In the genomic region with DNA sequence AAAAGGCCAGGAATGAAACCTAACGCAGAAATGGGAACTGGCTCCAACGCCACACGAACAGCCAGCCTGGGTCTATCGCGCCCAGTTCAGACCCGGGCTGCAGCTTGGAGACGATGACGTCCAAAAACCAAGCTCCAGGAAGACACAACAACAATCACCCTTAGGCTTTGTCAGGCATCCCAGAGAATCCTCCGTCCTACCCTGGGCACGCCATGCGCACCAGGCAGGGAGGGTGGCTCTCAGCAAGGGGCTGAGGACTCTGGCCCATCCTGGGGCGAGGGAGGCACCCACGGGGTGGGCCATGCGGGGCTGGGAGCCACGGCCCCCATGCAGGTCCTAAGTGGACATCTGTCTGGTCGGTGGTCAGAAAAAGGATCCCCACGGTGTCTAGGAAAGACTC, we compare ENCODE assay signal across 23 cellular contexts. TPM values are rescaled to one million over a fixed set of nuclear protein-coding genes. Genes with fewer than 3 reads are reported as not detected.
DNase-seq lines count a peak whose midpoint lies in the region; ATAC-seq, FAIRE-seq and TF ChIP-seq lines count a peak whose summit lies in the region.
"Had no signal": no experiment of that assay in that cellular context is flagged by ENCODE, and none has a peak within 500 bp of the region (broad histone marks: within the 10 kb centered on the region; RNA-seq: fewer than 3 reads in every experiment).

No MANE protein-coding gene starts in this region.

- peak overlapping the region; percentile 4 for H3K4me3 ChIP-seq in CD8-positive, alpha-beta T cell (ENCODE audit: low read depth, low read length)
- H3K4me3 ChIP-seq in K562 = no peak overlapping the region
- H3K4me3 ChIP-seq: hepatocyte, transverse colon had no signal

- H3K27ac ChIP-seq in CD8-positive, alpha-beta T cell (ENCODE audit: low read depth, low read length) = peak overlapping the region; percentile 4
- H3K27ac ChIP-seq in K562 (ENCODE audit: extremely low read depth, low read depth, low read length) = peak overlapping the region; percentile 22; the same call in 1 of the 3 replicates
- H3K27ac ChIP-seq: hepatocyte had no signal

- TF ChIP-seq POLR2A in K562 (conservative IDR thresholded peaks at IDR 0.05) = no peak

- peaks cover 17% of the 10 kb centered on the region for H3K9me3 Mint-ChIP-seq in activated CD4-positive, alpha-beta T cell treated with anti-CD3 and anti-CD28 coated beads, Interleukin-2, amount 10 ng/mL, durations not matched to agents 7 days and 5 days
- H3K9me3 Mint-ChIP-seq in CD8-positive, alpha-beta T cell = peaks cover 2% of the 10 kb centered on the region
- H3K9me3 Mint-ChIP-seq in natural killer cell = no peaks in the 10 kb centered on the region
- H3K9me3 Mint-ChIP-seq: memory B cell, nephron progenitor cell had no signal

- H3K27me3 Mint-ChIP-seq in activated CD4-positive, alpha-beta T cell treated with anti-CD3 and anti-CD28 coated beads, Interleukin-2, amount 10 ng/mL, durations not matched to agents 7 days and 5 days = no peaks in the 10 kb centered on the region
- H3K27me3 Mint-ChIP-seq in CD8-positive, alpha-beta T cell (ENCODE audit: low read depth) = no peaks in the 10 kb centered on the region
- H3K27me3 Mint-ChIP-seq in natural killer cell (ENCODE audit: low read depth in 2 of 2) = no peaks in the 10 kb centered on the region
- H3K27me3 Mint-ChIP-seq: memory B cell; stimulated activated naive B cell treated with anti-CD40 and anti-IgM and Interleukin-4, amounts not matched to agents 10 μg/mL and 1 μg/mL and 100 μg/mL, for 72 hours had no signal

- peaks cover 7% of the 10 kb centered on the region for H3K36me3 ChIP-seq in CD8-positive, alpha-beta T cell (ENCODE audit: insufficient read depth, low read length)
- H3K36me3 ChIP-seq in K562 (ENCODE audit: control insufficient read depth, insufficient read depth, low read length) = no peaks in the 10 kb centered on the region
- H3K36me3 ChIP-seq: transverse colon had no signal

- no peak for ATAC-seq in CD8-positive, alpha-beta T cell
- ATAC-seq in K562 (no peak), natural killer cell (no peak), HG02885 (IDR thresholded peaks at IDR 0.05; ENCODE audit: poor library complexity, unreplicated experiment) (no peak)
- ATAC-seq: stimulated activated naive B cell treated with anti-CD40 and anti-IgM and Interleukin-4, amounts not matched to agents 10 μg/mL and 1 μg/mL and 100 μg/mL, for 72 hours had no signal

- H3K9me1 ChIP-seq in K562 (ENCODE audit: control insufficient read depth, insufficient read depth, low read length) = no peaks in the 10 kb centered on the region

- TF ChIP-seq RAD21 in K562 (CRISPR knock-in tag; conservative IDR thresholded peaks at IDR 0.05 in 1 of 2, IDR thresholded peaks at IDR 0.05 in 1 of 2) = no peak

- 94% methylated on average over 3 of the region's 17 CpGs for WGBS in K562 (ENCODE audit: insufficient coverage, low coverage, missing lambda C conversion rate)

- no peak for TF ChIP-seq CTCF in CD8-positive, alpha-beta T cell (IDR thresholded peaks at IDR 0.05)
- TF ChIP-seq CTCF in K562 (IDR thresholded peaks at IDR 0.05 in 2 of 3, conservative IDR thresholded peaks at IDR 0.05 in 1 of 3; ENCODE audit: insufficient read depth in 2 of 3, low read depth in 1 of 3, low read length in 3 of 3) (no peak), natural killer cell (IDR thresholded peaks at IDR 0.05) (no peak)

- H3K27ac Mint-ChIP-seq in activated CD4-positive, alpha-beta T cell treated with anti-CD3 and anti-CD28 coated beads, Interleukin-2, amount 10 ng/mL, durations not matched to agents 7 days and 5 days = peak overlapping the region; percentile 68
- H3K27ac Mint-ChIP-seq in CD8-positive, alpha-beta T cell = peak overlapping the region; percentile 92
- H3K27ac Mint-ChIP-seq in natural killer cell = peak overlapping the region; percentile 91 to 92
- H3K27ac Mint-ChIP-seq: memory B cell; stimulated activated naive B cell treated with anti-CD40 and anti-IgM and Interleukin-4, amounts not matched to agents 10 μg/mL and 1 μg/mL and 100 μg/mL, for 72 hours had no signal

- POLR2A ChIA-PET in activated CD4-positive, alpha-beta T cell treated with anti-CD3 and anti-CD28 coated beads, Interleukin-2, amount 10 ng/mL, durations not matched to agents 7 days and 5 days (lab: Charles Lee) = no interaction called here
- POLR2A ChIA-PET in CD8-positive, alpha-beta T cell (lab: Charles Lee) = interaction anchor here (0.9 kb wide), 1 partner anchor 25 kb away, joined by 3 read pairs; no protein-coding TSS in a partner anchor
- POLR2A ChIA-PET in K562 (lab: Yijun Ruan, JAX) = interaction anchor here (0.7 kb wide), 1 partner anchor 9 kb away, joined by 4 read pairs; no protein-coding TSS in a partner anchor

- peak overlapping the region in 1 of 2 experiments; percentile 64; a peak in 1 of 4 replicates for H3K9ac ChIP-seq in K562 (ENCODE audit: insufficient read depth in 1 of 2, low read depth in 2 of 2, low read length in 2 of 2)

- peaks cover 76% of the 10 kb centered on the region for H3K79me2 ChIP-seq in K562 (ENCODE audit: control insufficient read depth, insufficient read depth, low read length)

- H4K20me1 ChIP-seq in K562 (replicated peaks; ENCODE audit: control insufficient read depth, insufficient read depth, low read length) = 0 out of 2 replicates have a peak, but pooled peaks cover 4% of the 10 kb centered on the region

- BruUV-seq in K562 (replicated peaks; lab: Mats Ljungman, UMichigan) = no TSS peak

- in situ Hi-C loops in K562 (cut with MboI) = no loop called here

- no peak overlapping the region for H2AFZ ChIP-seq in K562 (ENCODE audit: low read depth, low read length)
- H2AFZ ChIP-seq: hepatocyte had no signal

- TF ChIP-seq EP300 in K562 (IDR thresholded peaks at IDR 0.05; ENCODE audit: low read length) = no peak

- H3K4me3 Mint-ChIP-seq in activated CD4-positive, alpha-beta T cell treated with anti-CD3 and anti-CD28 coated beads, Interleukin-2, amount 10 ng/mL, durations not matched to agents 7 days and 5 days = no peak overlapping the region
- H3K4me3 Mint-ChIP-seq in CD8-positive, alpha-beta T cell = peak overlapping the region; percentile 35
- H3K4me3 Mint-ChIP-seq in natural killer cell = peak overlapping the region; percentile 71
- H3K4me3 Mint-ChIP-seq: memory B cell; nephron progenitor cell; stimulated activated naive B cell treated with anti-CD40 and anti-IgM and Interleukin-4, amounts not matched to agents 10 μg/mL and 1 μg/mL and 100 μg/mL, for 72 hours had no signal

- intact Hi-C loops in CD8-positive, alpha-beta T cell (cut with DNase I, micrococcal nuclease) = loop anchor here in 1 of 2 experiments (5.0 kb wide), 1 partner anchor 34 kb away; no protein-coding TSS in a partner anchor
- intact Hi-C loops in K562 (cut with micrococcal nuclease) (no loop called here), natural killer cell (cut with micrococcal nuclease) (no loop called here)

- peaks cover 77% of the 10 kb centered on the region for H3K4me1 Mint-ChIP-seq in activated CD4-positive, alpha-beta T cell treated with anti-CD3 and anti-CD28 coated beads, Interleukin-2, amount 10 ng/mL, durations not matched to agents 7 days and 5 days
- H3K4me1 Mint-ChIP-seq in CD8-positive, alpha-beta T cell (ENCODE audit: low read depth) = peaks cover 83% of the 10 kb centered on the region
- peaks cover 75 to 91% of the 10 kb centered on the region in 2 donors for H3K4me1 Mint-ChIP-seq in natural killer cell

- DNase-seq in activated CD4-positive, alpha-beta T cell treated with anti-CD3 and anti-CD28 coated beads, Interleukin-2, amount 10 ng/mL, durations not matched to agents 7 days and 5 days = no peak
- DNase-seq in activated CD4-positive, alpha-beta T cell treated with anti-CD3 and anti-CD28 coated beads, Interleukin-2, amount 50 U/mL, for 1 hour = no peak
- DNase-seq in CD8-positive, alpha-beta T cell = peak in 1 of 7 experiments; percentile 5
- no peak for DNase-seq in K562 (ENCODE audit: extremely low read depth in 1 of 4, low spot score in 3 of 4)
- no peak for DNase-seq in natural killer cell
- no peak for DNase-seq in DMS53 treated with DMSO at 0.1 percent for 48 hours (lab: John Stamatoyannopoulos, UW; ENCODE audit: unreplicated experiment)
- DNase-seq in SKM-1 treated with dmso at 0.1 percent for 144 hours (lab: John Stamatoyannopoulos, UW; ENCODE audit: unreplicated experiment) = no peak
- DNase-seq: activated CD8-positive, alpha-beta memory T cell treated with anti-CD3 and anti-CD28 coated beads for 24 hours; activated effector memory CD4-positive, alpha-beta T cell treated with anti-CD3 and anti-CD28 coated beads, Interleukin-2, amount 50 U/mL, for 16 hours; NCI-H1694; nephron progenitor cell; NK-92 treated with Interleukin-12 subunit alpha and Interleukin-12 subunit beta, amount 100 ng/mL, for 24 hours; stimulated activated naive B cell treated with anti-CD40 and anti-IgM and Interleukin-4, amounts not matched to agents 10 μg/mL and 1 μg/mL and 100 μg/mL, for 72 hours; SW 1271; transverse colon had no signal

- H3K9me3 ChIP-seq in CD8-positive, alpha-beta T cell (ENCODE audit: low read length) = no peaks in the 10 kb centered on the region
- H3K9me3 ChIP-seq in K562 (replicated peaks; ENCODE audit: control insufficient read depth, insufficient read depth, low read depth, low read length) = no peaks in the 10 kb centered on the region
- H3K9me3 ChIP-seq: transverse colon had no signal

- CTCF ChIA-PET in activated CD4-positive, alpha-beta T cell treated with anti-CD3 and anti-CD28 coated beads, Interleukin-2, amount 10 ng/mL, durations not matched to agents 7 days and 5 days (lab: Charles Lee) = interaction anchor here (1.0 kb wide), 1 partner anchor 25 kb away, joined by 3 read pairs; no protein-coding TSS in a partner anchor
- CTCF ChIA-PET in CD8-positive, alpha-beta T cell (lab: Charles Lee) = interaction anchor here (0.7 to 1.3 kb wide), 4 partner anchors 20 to 105 kb away, joined by 3 to 5 read pairs (median 4); no protein-coding TSS in a partner anchor
- CTCF ChIA-PET in K562 (lab: Yijun Ruan, JAX; ENCODE audit: low intra/inter-chr PET ratio) = no interaction called here

- FAIRE-seq in K562 (lab: Jason Lieb, UNC) = no peak
- FAIRE-seq: colon, GM18507, keratinocyte had no signal

- peaks cover 90% of the 10 kb centered on the region for H3K4me1 ChIP-seq in CD8-positive, alpha-beta T cell (ENCODE audit: insufficient read depth, low read length)
- H3K4me1 ChIP-seq in K562 (replicated peaks in 1 of 2; ENCODE audit: control insufficient read depth in 2 of 2, insufficient read depth in 2 of 2, low read length in 2 of 2) = peaks cover 26 to 70% of the 10 kb centered on the region in 2 experiments

- H3K36me3 Mint-ChIP-seq in activated CD4-positive, alpha-beta T cell treated with anti-CD3 and anti-CD28 coated beads, Interleukin-2, amount 10 ng/mL, durations not matched to agents 7 days and 5 days (ENCODE audit: low read depth) = peaks cover 56% of the 10 kb centered on the region
- H3K36me3 Mint-ChIP-seq in CD8-positive, alpha-beta T cell = peaks cover 58% of the 10 kb centered on the region
- no peaks in the 10 kb centered on the region for H3K36me3 Mint-ChIP-seq in natural killer cell

- no peak overlapping the region for H3K4me2 ChIP-seq in K562 (ENCODE audit: insufficient read depth, low read length)
- H3K4me2 ChIP-seq: hepatocyte had no signal

- no peaks in the 10 kb centered on the region for H3K27me3 ChIP-seq in CD8-positive, alpha-beta T cell (ENCODE audit: insufficient read depth, low read length)
- no peaks in the 10 kb centered on the region for H3K27me3 ChIP-seq in K562 (ENCODE audit: control insufficient read depth in 2 of 2, insufficient read depth in 2 of 2, low read length in 2 of 2)
- H3K27me3 ChIP-seq: hepatocyte, transverse colon had no signal

RNA-seq across cellular contexts. Expression of gene RASA3, which starts 9.0 kb away (rescaled TPM):
- total RNA-seq in activated CD4-positive, alpha-beta T cell treated with anti-CD3 and anti-CD28 coated beads, Interleukin-2, amount 10 ng/mL, durations not matched to agents 7 days and 5 days = 100 to 1,000 TPM; 114 to 115 TPM
- 100 to 1,000 TPM; 144 TPM for total RNA-seq in CD8-positive, alpha-beta T cell
- total RNA-seq in K562 (2011; cell fraction: chromatin; rRNA removed; ENCODE audit: low replicate concordance) = 25.3 and 38.4 TPM in 2 replicates
- 14.7 and 16.1 TPM in 2 replicates for total RNA-seq in K562 (2011; cell fraction: nucleolus; rRNA removed)
- 13.4 and 15.3 TPM in 2 replicates for total RNA-seq in K562 (2011; cell fraction: nucleoplasm; rRNA removed)
- total RNA-seq in K562 (2014; rRNA removed) (15.3 and 17.8 TPM in 2 replicates), K562 (2014; rRNA removed; fragmentation: Illumina TruSeq; extraction: Trizol) (9.6 and 10.7 TPM in 2 replicates), K562 (2015; rRNA removed; fragmentation: Illumina TruSeq; extraction: Trizol) (12.9 and 13.7 TPM in 2 replicates), K562 (2021) (21.4 and 25.3 TPM in 2 replicates), natural killer cell (100 to 1,000 TPM; 252 to 277 (median 274) TPM)
- polyA plus RNA-seq in K562 (2011; rRNA removed) (14.1 and 14.4 TPM in 2 replicates), K562 (2014; fragmentation: Illumina TruSeq; extraction: Trizol) (17.3 and 19.7 TPM in 2 replicates), K562 (2014; fragmentation: Nextera tagmentation; extraction: Ambion mirVana) (1 to 10 TPM in 1 of 2 experiments, under 1 TPM in 1; 0.72 to 1.2 TPM), K562 (2014; rRNA removed) (19.1 and 21.9 TPM in 2 replicates)
- 14.1 and 18.5 TPM in 2 replicates for polyA plus RNA-seq in K562 (2011; cell fraction: cytosol; rRNA removed)
- 16.6 and 21.7 TPM in 2 replicates for polyA plus RNA-seq in K562 (2011; cell fraction: nucleus; rRNA removed)
- 17.5 and 23.4 TPM in 2 replicates for polyA plus RNA-seq in K562 (2012)
- 10.5 and 13.0 TPM in 2 replicates for polyA minus RNA-seq in K562 (2011; rRNA and poly(A)+ RNA removed)
- 10.9 and 12.9 TPM in 2 replicates for polyA minus RNA-seq in K562 (2011; cell fraction: cytosol; rRNA and poly(A)+ RNA removed)
- 6.3 and 8.4 TPM in 2 replicates for polyA minus RNA-seq in K562 (2011; cell fraction: nucleus; rRNA and poly(A)+ RNA removed)

RNA-seq across cellular contexts. Expression of gene CFAP97D2, which starts 55.6 kb away (rescaled TPM):
- not detected for total RNA-seq in activated CD4-positive, alpha-beta T cell treated with anti-CD3 and anti-CD28 coated beads, Interleukin-2, amount 10 ng/mL, durations not matched to agents 7 days and 5 days
- total RNA-seq in CD8-positive, alpha-beta T cell = 1 to 10 TPM; 3.8 to 4.1 TPM
- total RNA-seq in K562 (2011; cell fraction: chromatin; rRNA removed; ENCODE audit: low replicate concordance) = not detected in 2 replicates
- total RNA-seq in K562 (2011; cell fraction: nucleolus; rRNA removed) = not detected in 2 replicates
- not detected in 2 replicates for total RNA-seq in K562 (2011; cell fraction: nucleoplasm; rRNA removed)
- not detected in 2 replicates for total RNA-seq in K562 (2014; rRNA removed)
- total RNA-seq in K562 (2014; rRNA removed; fragmentation: Illumina TruSeq; extraction: Trizol) = not detected in 2 replicates
- total RNA-seq in K562 (2015; rRNA removed; fragmentation: Illumina TruSeq; extraction: Trizol) = not detected in 2 replicates
- not detected in 2 replicates for total RNA-seq in K562 (2021)
- not detected in 2 replicates for polyA plus RNA-seq in K562 (2011; rRNA removed)
- polyA plus RNA-seq in K562 (2011; cell fraction: cytosol; rRNA removed) = not detected in 2 replicates
- polyA plus RNA-seq in K562 (2011; cell fraction: nucleus; rRNA removed) = not detected in 2 replicates
- 0.07 and 0.40 TPM in 2 replicates for polyA plus RNA-seq in K562 (2012)
- not detected in 2 replicates for polyA plus RNA-seq in K562 (2014; fragmentation: Illumina TruSeq; extraction: Trizol)
- polyA plus RNA-seq in K562 (2014; fragmentation: Nextera tagmentation; extraction: Ambion mirVana) = not detected
- polyA plus RNA-seq in K562 (2014; rRNA removed) = not detected in 2 replicates
- polyA minus RNA-seq in K562 (2011; rRNA and poly(A)+ RNA removed) = not detected in 2 replicates
- polyA minus RNA-seq in K562 (2011; cell fraction: cytosol; rRNA and poly(A)+ RNA removed) = not detected in 2 replicates
- not detected in 2 replicates for polyA minus RNA-seq in K562 (2011; cell fraction: nucleus; rRNA and poly(A)+ RNA removed)
- total RNA-seq in natural killer cell = 1 to 10 TPM in 1 of 3 donors, under 1 TPM in 1, not detected in 1; 0.45 to 7.7 TPM
- total RNA-seq: A172, hepatocyte, pulmonary artery endothelial cell, transverse colon had no signal
- polyA plus RNA-seq: hepatocyte, keratinocyte had no signal
